ENCODE assay signal across 17 cellular contexts in the genomic region with DNA sequence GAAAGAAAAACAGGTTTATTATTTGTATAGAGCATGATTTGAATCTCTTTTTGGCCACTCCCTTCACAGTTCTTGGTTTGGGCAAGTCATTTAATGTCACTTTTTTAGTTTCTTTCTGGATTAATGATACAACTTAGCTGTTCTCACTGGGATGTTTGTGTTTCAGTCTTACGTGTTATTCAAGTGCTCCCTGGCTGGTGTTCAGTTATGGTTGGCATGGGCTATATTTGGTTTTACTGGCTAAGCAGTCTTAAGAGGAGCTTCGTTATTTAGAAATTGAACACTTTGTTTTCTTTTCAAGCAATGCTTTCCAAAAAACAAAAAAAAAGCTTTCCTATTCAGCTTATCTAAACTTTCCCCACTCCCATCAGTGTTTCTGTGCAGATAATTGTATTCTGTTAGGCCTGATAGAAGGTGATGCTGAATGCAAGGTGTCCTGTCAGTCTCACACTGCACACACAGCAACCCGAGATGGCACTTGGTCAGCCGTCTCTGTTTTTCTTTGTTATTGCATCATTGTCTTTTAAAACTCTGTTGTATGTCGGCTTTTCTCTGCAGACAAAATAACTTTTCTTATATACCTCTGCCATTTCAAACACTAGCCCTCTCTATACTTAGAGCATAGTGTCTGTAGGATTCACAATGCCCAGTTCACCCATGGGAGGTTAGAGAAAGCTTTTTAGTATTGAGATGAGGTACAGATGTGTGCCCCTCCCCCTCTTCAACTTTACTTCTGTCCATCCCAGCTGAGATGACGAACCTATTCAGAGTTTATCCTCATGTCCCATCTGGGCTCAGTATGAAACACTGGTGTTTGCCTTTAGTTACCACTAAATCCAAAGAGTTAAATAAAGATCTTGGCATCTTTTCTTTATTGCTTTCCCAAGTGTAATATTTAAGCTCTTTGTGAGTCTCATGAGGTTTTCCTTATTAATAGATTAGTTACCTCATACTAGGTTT.
DNase-seq lines count a peak whose midpoint lies in the region; ATAC-seq, FAIRE-seq and TF ChIP-seq lines count a peak whose summit lies in the region.
"Had no signal": no experiment of that assay in that cellular context is flagged by ENCODE, and none has a peak within 500 bp of the region (broad histone marks: within the 10 kb centered on the region; RNA-seq: fewer than 3 reads in every experiment).

No MANE protein-coding gene starts in this region.

- no peaks in the 10 kb centered on the region for H3K27me3 Mint-ChIP-seq in astrocyte (ENCODE audit: low read depth, unreplicated experiment)
- H3K27me3 Mint-ChIP-seq: activated naive CD4-positive, alpha-beta T cell treated with anti-CD3 and anti-CD28 coated beads, Interleukin-2, amount 10 ng/mL, durations not matched to agents 7 days and 5 days; CD4-positive, alpha-beta T cell; dendritic cell treated with granulocyte-macrophage colony-stimulating factor and Interleukin-4, amounts not matched to agents 40 ng/mL and 50 ng/mL, for 4 days had no signal

- H3K9me3 Mint-ChIP-seq in astrocyte (ENCODE audit: unreplicated experiment), result peaks cover 3% of the 10 kb centered on the region
- H3K9me3 Mint-ChIP-seq: activated naive CD4-positive, alpha-beta T cell treated with anti-CD3 and anti-CD28 coated beads, Interleukin-2, amount 10 ng/mL, durations not matched to agents 7 days and 5 days; CD4-positive, alpha-beta T cell; dendritic cell treated with granulocyte-macrophage colony-stimulating factor and Interleukin-4, amounts not matched to agents 40 ng/mL and 50 ng/mL, for 4 days had no signal

- no peak for FAIRE-seq in astrocyte (lab: Jason Lieb, UNC)
- FAIRE-seq: G401.6, GM18507 had no signal

- H3K27ac ChIP-seq in astrocyte (ENCODE audit: low read depth, low read length) (no peak overlapping the region), esophagus (ENCODE audit: low read depth in 2 of 2, low read length in 1 of 2) (peak overlapping the region; percentile 70 to 77), lung (ENCODE audit: low read depth in 1 of 2, low read length in 1 of 2) (no peak overlapping the region), tibial artery (peak overlapping the region; percentile 75 to 80)

- H3K9me3 ChIP-seq in astrocyte (ENCODE audit: insufficient read depth, low read depth, low read length) (no peaks in the 10 kb centered on the region), esophagus (ENCODE audit: control insufficient read depth in 2 of 2, insufficient read depth in 1 of 2, low read depth in 1 of 2, low read length in 1 of 2) (no peaks in the 10 kb centered on the region), lung (ENCODE audit: control insufficient read depth in 2 of 2, insufficient read depth in 1 of 2, low read length in 1 of 2) (no peaks in the 10 kb centered on the region), tibial artery (no peaks in the 10 kb centered on the region)
- H3K9me3 ChIP-seq: ovary had no signal

- H3K36me3 Mint-ChIP-seq in astrocyte (ENCODE audit: low read depth, unreplicated experiment), result peaks cover 29% of the 10 kb centered on the region

- no peaks in the 10 kb centered on the region for H3K27me3 ChIP-seq in astrocyte (ENCODE audit: insufficient read depth, low read length)
- H3K27me3 ChIP-seq in esophagus (ENCODE audit: control insufficient read depth in 1 of 2, insufficient read depth in 2 of 2, low read length in 2 of 2), result no peaks in the 10 kb centered on the region
- no peaks in the 10 kb centered on the region for H3K27me3 ChIP-seq in lung (ENCODE audit: control insufficient read depth, insufficient read depth)
- H3K27me3 ChIP-seq in tibial artery, result no peaks in the 10 kb centered on the region
- H3K27me3 ChIP-seq: ovary had no signal

- no peak overlapping the region for H3K4me2 ChIP-seq in astrocyte (ENCODE audit: low read length)

- no peaks in the 10 kb centered on the region for H3K79me2 ChIP-seq in astrocyte (ENCODE audit: insufficient read depth, low read length)

- H3K4me1 ChIP-seq in astrocyte (ENCODE audit: insufficient read depth, low read length) (peaks cover 4% of the 10 kb centered on the region), esophagus (ENCODE audit: control insufficient read depth in 2 of 2, insufficient read depth in 2 of 2, low read length in 1 of 2) (no peaks in the 10 kb centered on the region), lung (ENCODE audit: control insufficient read depth in 2 of 2, insufficient read depth in 2 of 2, low read length in 2 of 2) (peaks cover 2 to 4% of the 10 kb centered on the region in 2 donors), tibial artery (peaks cover 0 to 31% (median 24%) of the 10 kb centered on the region in 4 donors)

- H3K36me3 ChIP-seq in astrocyte (ENCODE audit: insufficient read depth, low read length) (peaks cover 22% of the 10 kb centered on the region), esophagus (ENCODE audit: control insufficient read depth in 2 of 2, insufficient read depth in 2 of 2, low read length in 1 of 2) (peaks cover 12 to 25% of the 10 kb centered on the region in 2 donors), lung (ENCODE audit: control insufficient read depth in 2 of 2, insufficient read depth in 2 of 2, low read length in 2 of 2) (peaks cover 38 to 40% of the 10 kb centered on the region in 2 donors), tibial artery (peaks cover 50 to 88% (median 74%) of the 10 kb centered on the region in 3 donors)
- H3K36me3 ChIP-seq: ovary had no signal

- H2AFZ ChIP-seq in astrocyte (ENCODE audit: low read depth, low read length), result no peak overlapping the region

- TF ChIP-seq CTCF in astrocyte (IDR thresholded peaks at IDR 0.05; ENCODE audit: insufficient read depth, low read depth, low read length) (no peak), lung (IDR thresholded peaks at IDR 0.05; ENCODE audit: control extremely low read depth, extremely low read depth) (no peak), tibial artery (IDR thresholded peaks at IDR 0.05) (no peak)

- no peak overlapping the region for H3K9ac ChIP-seq in astrocyte (ENCODE audit: low read length)

- intact Hi-C loops in tibial artery (cut with DNase I; ENCODE audit: low total_unique reads), result loop anchor here (10.0 kb wide), 1 partner anchor 345 kb away; no protein-coding TSS in a partner anchor

- WGBS in esophagus, 2 donors, result 43 to 57% methylated on average over 6 of the region's 6 CpGs
- 52 to 75% methylated on average over 6 of the region's 6 CpGs for WGBS in lung, 2 donors

- DNase-seq in astrocyte (ENCODE audit: low read depth) (peak; percentile 71), lung (ENCODE audit: low spot score) (peak; percentile 55), tibial artery (peak; percentile 69 to 82), foreskin melanocyte (no peak)
- DNase-seq: activated naive CD4-positive, alpha-beta T cell treated with anti-CD3 and anti-CD28 coated beads, Interleukin-2, amount 10 ng/mL, durations not matched to agents 7 days and 5 days; CD4-positive, alpha-beta T cell; NCI-H1417 treated with DMSO at 0.1 percent for 48 hours; NCI-H526 treated with DMSO at 0.1 percent for 48 hours; stimulated activated CD4-positive, alpha-beta T cell treated with anti-CD3 and anti-CD28 coated beads, Interleukin-4, amount 100 ng/mL, for 24 hours; stimulated activated naive CD4-positive, alpha-beta T cell had no signal

- no peak overlapping the region for H3K27ac Mint-ChIP-seq in astrocyte (ENCODE audit: unreplicated experiment)
- H3K27ac Mint-ChIP-seq: activated naive CD4-positive, alpha-beta T cell treated with anti-CD3 and anti-CD28 coated beads, Interleukin-2, amount 10 ng/mL, durations not matched to agents 7 days and 5 days; CD4-positive, alpha-beta T cell; dendritic cell treated with granulocyte-macrophage colony-stimulating factor and Interleukin-4, amounts not matched to agents 40 ng/mL and 50 ng/mL, for 4 days had no signal

- ATAC-seq in lung (ENCODE audit: insufficient read depth, low FRiP score) (no peak), GM21360 (IDR thresholded peaks at IDR 0.05; ENCODE audit: unreplicated experiment) (no peak), HG03521 (IDR thresholded peaks at IDR 0.05; ENCODE audit: unreplicated experiment) (no peak)

- H3K4me3 Mint-ChIP-seq in astrocyte (ENCODE audit: unreplicated experiment), result no peak overlapping the region
- H3K4me3 Mint-ChIP-seq: activated naive CD4-positive, alpha-beta T cell treated with anti-CD3 and anti-CD28 coated beads, Interleukin-2, amount 10 ng/mL, durations not matched to agents 7 days and 5 days; CD4-positive, alpha-beta T cell; dendritic cell treated with granulocyte-macrophage colony-stimulating factor and Interleukin-4, amounts not matched to agents 40 ng/mL and 50 ng/mL, for 4 days had no signal

- peaks cover 4% of the 10 kb centered on the region for H3K4me1 Mint-ChIP-seq in astrocyte (ENCODE audit: low read depth, unreplicated experiment)

- no peaks in the 10 kb centered on the region for H4K20me1 ChIP-seq in astrocyte (ENCODE audit: insufficient read depth, low read length)

- no peak overlapping the region for H3K4me3 ChIP-seq in astrocyte (ENCODE audit: insufficient read depth, low read depth, low read length)
- no peak overlapping the region for H3K4me3 ChIP-seq in esophagus (ENCODE audit: low read depth in 1 of 2, low read length in 2 of 2)
- no peak overlapping the region for H3K4me3 ChIP-seq in lung
- peak overlapping the region in 1 of 2 donors; percentile 4 for H3K4me3 ChIP-seq in tibial artery
- H3K4me3 ChIP-seq: ovary had no signal

Comparison
In these comparisons a context has a peak if more than half of its experiments do, and no peak if none do; other contexts are left out.
1. H3K27ac ChIP-seq: peak in esophagus (2 of 2) and tibial artery (2 of 2); none in astrocyte (single experiment) and lung (0 of 2).